Comparison of ENCODE assay signal across 8 cellular contexts in genomic region chr6:71349395-71349794, GRCh38.
DNase-seq lines count a peak whose midpoint lies in the region; ATAC-seq and TF ChIP-seq lines count a peak whose summit lies in the region.

No MANE protein-coding gene starts in this region.

- H3K36me3 ChIP-seq in spleen = no peaks in the 10 kb centered on the region

- H3K9me3 Mint-ChIP-seq in CD14-positive monocyte = no peaks in the 10 kb centered on the region

- H3K9me3 ChIP-seq in spleen = no peaks in the 10 kb centered on the region

- peaks cover 0 to 24% (median 4%) of the 10 kb centered on the region in 6 donors for H3K4me1 ChIP-seq in spleen

- peaks cover 0 to 1% (median 0%) of the 10 kb centered on the region in 3 donors for H3K27me3 Mint-ChIP-seq in CD14-positive monocyte (ENCODE audit: low read depth in 3 of 3)

- H3K4me3 ChIP-seq in spleen = no peak overlapping the region

- H3K36me3 Mint-ChIP-seq in CD14-positive monocyte = peaks cover 0 to 2% of the 10 kb centered on the region in 2 donors

- no peak overlapping the region for H3K4me3 Mint-ChIP-seq in CD14-positive monocyte

- no peaks in the 10 kb centered on the region for H3K27me3 ChIP-seq in spleen (replicated peaks in 1 of 7)

- intact Hi-C loops in CD14-positive monocyte (cut with micrococcal nuclease) = loop anchor here in 1 of 2 donors (2.0 kb wide), 1 partner anchor 159 kb away; no protein-coding TSS in a partner anchor
- intact Hi-C loops in spleen (cut with DNase I; ENCODE audit: low total_unique reads) = loop anchor here (5.0 kb wide), 1 partner anchor 157 kb away; no protein-coding TSS in a partner anchor

- 19 to 27% (median 22%) methylated on average over 3 of the region's 3 CpGs for WGBS in spleen, 5 donors

- no peak for DNase-seq in CD14-positive monocyte (ENCODE audit: low spot score)
- peak; percentile 29 for DNase-seq in SK-N-DZ (ENCODE audit: low spot score)
- peak; percentile 34 for DNase-seq in fibroblast of the conjunctiva (ENCODE audit: low read depth)
- no peak for DNase-seq in spleen

- H3K27ac Mint-ChIP-seq in CD14-positive monocyte = no peak overlapping the region

- no peak for TF ChIP-seq POLR2A in spleen (IDR thresholded peaks at IDR 0.05)

- TF ChIP-seq CTCF in CD14-positive monocyte (IDR thresholded peaks at IDR 0.05) (peak; percentile 93), spleen (IDR thresholded peaks at IDR 0.05 in 8 of 11, conservative IDR thresholded peaks at IDR 0.05 in 3 of 11) (peak; percentile 22 to 78 (median 68))

- ATAC-seq in HG02885 (IDR thresholded peaks at IDR 0.05; ENCODE audit: poor library complexity, unreplicated experiment) (peak; percentile 39), HG03457 (IDR thresholded peaks at IDR 0.05; ENCODE audit: unreplicated experiment) (no peak), GM21529 (IDR thresholded peaks at IDR 0.05; ENCODE audit: unreplicated experiment) (no peak), HG03378 (IDR thresholded peaks at IDR 0.05; ENCODE audit: unreplicated experiment) (no peak)

- peaks cover 34% of the 10 kb centered on the region for H3K4me1 Mint-ChIP-seq in CD14-positive monocyte

- H3K27ac ChIP-seq in spleen = no peak overlapping the region

Comparison
In these comparisons a context has a peak if more than half of its experiments do, and no peak if none do; other contexts are left out.
1. DNase-seq: peak in SK-N-DZ (single experiment) and fibroblast of the conjunctiva (single experiment); none in CD14-positive monocyte (single experiment) and spleen (single experiment).